In the genomic region with DNA sequence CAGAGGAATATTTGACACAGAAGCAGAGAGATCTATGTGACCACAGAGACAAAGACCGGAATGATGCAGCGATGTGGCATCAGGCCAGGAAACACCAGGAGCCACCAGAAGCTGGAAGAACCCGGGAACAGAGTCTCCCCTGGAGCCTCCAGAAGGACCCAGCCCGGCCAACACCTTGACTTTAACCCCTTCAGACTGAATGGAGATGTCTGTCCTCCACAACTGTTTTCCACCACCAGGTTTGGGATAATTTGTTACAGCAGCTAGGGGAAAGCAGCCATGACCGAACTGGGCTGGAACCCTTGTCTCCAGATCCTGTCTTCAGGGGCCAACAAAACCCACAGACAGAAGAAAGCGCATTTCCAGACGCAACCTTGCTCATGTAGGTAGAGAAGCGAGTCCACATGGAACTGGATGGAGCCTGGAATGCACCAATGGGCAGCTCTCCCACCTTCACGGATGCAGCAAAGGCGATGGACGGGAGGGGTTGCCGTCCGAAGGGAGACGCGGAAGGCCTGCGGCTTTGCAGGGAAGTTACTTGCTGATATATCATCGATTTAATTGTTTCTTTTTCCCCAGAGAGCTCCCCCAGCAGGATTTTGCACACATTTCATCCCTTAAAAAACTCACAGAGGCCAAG, we compare ENCODE assay signal across 15 cellular contexts.
"Had no signal": no experiment of that assay in that cellular context is flagged by ENCODE, and none has a peak within 500 bp of the region (broad histone marks: within the 10 kb centered on the region; RNA-seq: fewer than 3 reads in every experiment).

No MANE protein-coding gene starts in this region.

- H3K27ac ChIP-seq: gastrocnemius medialis, left lung had no signal

- H3K27ac Mint-ChIP-seq: activated CD4-positive, alpha-beta T cell treated with anti-CD3 and anti-CD28 coated beads, Interleukin-2, amount 10 ng/mL, durations not matched to agents 24 days and 14 days; activated naive CD4-positive, alpha-beta T cell treated with anti-CD3 and anti-CD28 coated beads for 36 hours; activated naive CD8-positive, alpha-beta T cell treated with anti-CD3 and anti-CD28 coated beads, Interleukin-2, amount 50 U/mL, for 24 hours; brain; natural killer cell treated with Interleukin-12 subunit alpha and Interleukin-12 subunit beta and Interleukin-15 and Interleukin-18, amount 100 ng/mL, for 72 hours; stimulated activated naive CD8-positive, alpha-beta T cell treated with anti-CD3 and anti-CD28 coated beads, Interleukin-15, Interleukin-2, amounts not matched to agents 100 ng/mL and 50 ng/mL, for 24 hours had no signal

- H3K4me1 Mint-ChIP-seq: activated CD4-positive, alpha-beta T cell treated with anti-CD3 and anti-CD28 coated beads, Interleukin-2, amount 10 ng/mL, durations not matched to agents 24 days and 14 days; activated naive CD8-positive, alpha-beta T cell treated with anti-CD3 and anti-CD28 coated beads, Interleukin-2, amount 50 U/mL, for 24 hours had no signal

- H3K4me3 Mint-ChIP-seq: activated CD4-positive, alpha-beta T cell treated with anti-CD3 and anti-CD28 coated beads, Interleukin-2, amount 10 ng/mL, durations not matched to agents 24 days and 14 days; activated naive CD4-positive, alpha-beta T cell treated with anti-CD3 and anti-CD28 coated beads for 36 hours; activated naive CD8-positive, alpha-beta T cell treated with anti-CD3 and anti-CD28 coated beads, Interleukin-2, amount 50 U/mL, for 24 hours; brain; natural killer cell treated with Interleukin-12 subunit alpha and Interleukin-12 subunit beta and Interleukin-15 and Interleukin-18, amount 100 ng/mL, for 72 hours; stimulated activated naive CD8-positive, alpha-beta T cell treated with anti-CD3 and anti-CD28 coated beads, Interleukin-15, Interleukin-2, amounts not matched to agents 100 ng/mL and 50 ng/mL, for 24 hours had no signal

- H3K27me3 Mint-ChIP-seq: activated CD4-positive, alpha-beta T cell treated with anti-CD3 and anti-CD28 coated beads, Interleukin-2, amount 10 ng/mL, durations not matched to agents 24 days and 14 days; stimulated activated naive CD8-positive, alpha-beta T cell treated with anti-CD3 and anti-CD28 coated beads, Interleukin-15, Interleukin-2, amounts not matched to agents 100 ng/mL and 50 ng/mL, for 24 hours had no signal

- H3K4me3 ChIP-seq: gastrocnemius medialis, left lung had no signal

- H3K4me1 ChIP-seq: gastrocnemius medialis, left lung had no signal

- H3K36me3 ChIP-seq: gastrocnemius medialis, left lung had no signal

- DNase-seq: activated CD4-positive, alpha-beta T cell treated with anti-CD3 and anti-CD28 coated beads, Interleukin-2, amount 10 ng/mL, durations not matched to agents 24 days and 14 days; activated naive CD4-positive, alpha-beta T cell treated with anti-CD3 and anti-CD28 coated beads for 36 hours; activated naive CD8-positive, alpha-beta T cell treated with anti-CD3 and anti-CD28 coated beads, Interleukin-2, amount 50 U/mL, for 24 hours; anterior cingulate cortex; caudate nucleus; erythroblast; gastrocnemius medialis; left lung; nucleus accumbens; posterior cingulate gyrus; T1000; trophoblast cell had no signal

- ATAC-seq: activated naive CD8-positive, alpha-beta T cell treated with anti-CD3 and anti-CD28 coated beads, Interleukin-2, amount 50 U/mL, for 24 hours; gastrocnemius medialis; left lung; natural killer cell treated with Interleukin-12 subunit alpha and Interleukin-12 subunit beta and Interleukin-15 and Interleukin-18, amount 100 ng/mL, for 72 hours had no signal

- H3K9me3 Mint-ChIP-seq: activated CD4-positive, alpha-beta T cell treated with anti-CD3 and anti-CD28 coated beads, Interleukin-2, amount 10 ng/mL, durations not matched to agents 24 days and 14 days had no signal

- H3K36me3 Mint-ChIP-seq: brain; natural killer cell treated with Interleukin-12 subunit alpha and Interleukin-12 subunit beta and Interleukin-15 and Interleukin-18, amount 100 ng/mL, for 72 hours had no signal

- H3K27me3 ChIP-seq: gastrocnemius medialis had no signal
